In the genomic region with DNA sequence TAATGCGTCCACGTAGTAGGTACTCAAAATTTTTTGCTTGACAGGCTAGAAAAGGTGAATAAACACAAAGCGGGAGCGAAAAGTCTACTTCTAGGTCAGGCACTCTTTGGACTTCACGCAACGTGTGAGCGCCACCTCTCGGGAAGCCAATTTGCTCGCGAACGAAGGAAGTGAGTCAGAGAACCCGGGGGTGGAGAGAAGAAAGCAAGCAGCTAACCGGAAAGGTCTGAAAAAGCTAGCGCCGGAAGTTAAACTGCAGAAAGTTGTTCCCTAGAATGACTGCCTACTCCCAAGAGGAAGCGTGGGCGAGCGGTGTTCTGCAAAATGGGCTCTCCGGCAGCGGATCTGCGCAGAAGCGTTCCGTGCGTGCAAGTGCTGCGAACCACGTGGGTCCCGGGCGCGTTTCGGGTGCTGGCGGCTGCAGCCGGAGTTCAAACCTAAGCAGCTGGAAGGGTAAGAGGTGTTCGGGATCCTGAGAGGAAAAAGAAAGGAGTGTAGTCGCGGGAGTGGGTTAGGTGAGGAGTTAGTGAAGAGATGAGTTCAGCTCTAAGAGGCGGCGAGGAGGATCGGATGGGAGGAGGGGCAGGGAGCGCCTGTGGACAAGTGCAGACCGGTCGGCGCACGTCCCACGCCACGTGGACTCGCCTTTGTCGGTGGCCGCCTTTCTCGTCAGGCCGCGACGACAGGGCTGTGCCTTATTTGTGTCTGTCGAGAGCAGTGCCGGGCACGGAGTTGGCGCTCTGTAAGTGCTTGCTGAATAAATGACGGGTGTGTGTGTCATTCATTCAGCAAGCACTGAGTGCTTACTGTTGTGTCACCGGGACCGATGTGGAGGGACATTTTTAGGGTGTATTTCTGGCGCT, we compare ENCODE assay signal across 8 cellular contexts. TPM values are rescaled to one million over a fixed set of nuclear protein-coding genes. Genes with fewer than 3 reads are reported as not detected.
A peak's percentile ranks its signal among the peaks of the same experiment; 100 is the strongest.
DNase-seq lines count a peak whose midpoint lies in the region; ATAC-seq and TF ChIP-seq lines count a peak whose summit lies in the region.

A gene (plus strand): TSS at position 350 of the 863 bp plus-strand sequence. CDS start 2,096 bp downstream, outside the sequence.

- H3K9ac ChIP-seq in BLaER1, result peak within 1 kb of the TSS; percentile 92
- peak within 1 kb of the TSS; percentile 80 to 83 for H3K9ac ChIP-seq in colonic mucosa (ENCODE audit: low read depth in 2 of 2, low read length in 2 of 2)

- CTCF ChIA-PET in activated CD4-positive, alpha-beta T cell treated with anti-CD3 and anti-CD28 coated beads for 36 hours (lab: Charles Lee), result interaction anchor here (0.6 to 1.8 kb wide), 29 partner anchors 9 to 1504 kb away, joined by 3 to 47 read pairs (median 4); a partner anchor contains a TSS

- no peak within 1 kb of the TSS for H3K27ac Mint-ChIP-seq in activated CD4-positive, alpha-beta T cell treated with anti-CD3 and anti-CD28 coated beads for 36 hours

- peak within 1 kb of the TSS; percentile 86 for H3K4me2 ChIP-seq in BLaER1

- peaks cover 28% of the 10 kb centered on the region for H3K36me3 Mint-ChIP-seq in activated CD4-positive, alpha-beta T cell treated with anti-CD3 and anti-CD28 coated beads for 36 hours (ENCODE audit: low read depth)

- H3K4me3 Mint-ChIP-seq in activated CD4-positive, alpha-beta T cell treated with anti-CD3 and anti-CD28 coated beads for 36 hours, result no peak within 1 kb of the TSS

- intact Hi-C loops in activated CD4-positive, alpha-beta T cell treated with anti-CD3 and anti-CD28 coated beads for 36 hours (cut with DNase I, micrococcal nuclease), result loop anchor here (1.0 to 10.0 kb wide), 10 partner anchors 13 to 609 kb away; a partner anchor contains a TSS
- intact Hi-C loops in colonic mucosa (cut with DNase I), result loop anchor here (5.0 kb wide), 1 partner anchor 151 kb away; no protein-coding TSS in a partner anchor

- peaks cover 20% of the 10 kb centered on the region for H4K20me1 ChIP-seq in BLaER1

- H3K9me3 Mint-ChIP-seq in activated CD4-positive, alpha-beta T cell treated with anti-CD3 and anti-CD28 coated beads for 36 hours (ENCODE audit: low read depth), result no peaks in the 10 kb centered on the region

- H3K4me3 ChIP-seq in BLaER1, result peak within 1 kb of the TSS; percentile 81
- peak within 1 kb of the TSS; percentile 68 for H3K4me3 ChIP-seq in colonic mucosa

- ATAC-seq in HG03442 (IDR thresholded peaks at IDR 0.05; ENCODE audit: unreplicated experiment), result peak; percentile 93
- peak; percentile 93 for ATAC-seq in activated CD4-positive, alpha-beta T cell treated with anti-CD3 and anti-CD28 coated beads for 36 hours

- H3K36me3 ChIP-seq in BLaER1 (peaks cover 32% of the 10 kb centered on the region), colonic mucosa (no peaks in the 10 kb centered on the region)

- peaks cover 23% of the 10 kb centered on the region for H3K4me1 ChIP-seq in BLaER1
- H3K4me1 ChIP-seq in colonic mucosa, result peaks cover 6% of the 10 kb centered on the region

- H3K27me3 ChIP-seq in BLaER1, result no peaks in the 10 kb centered on the region
- no peaks in the 10 kb centered on the region for H3K27me3 ChIP-seq in colonic mucosa
- H3K27me3 ChIP-seq in layer of hippocampus (ENCODE audit: control insufficient read depth, insufficient read depth, low read length), result no peaks in the 10 kb centered on the region

- H3K4me1 Mint-ChIP-seq in activated CD4-positive, alpha-beta T cell treated with anti-CD3 and anti-CD28 coated beads for 36 hours, result peaks cover 8% of the 10 kb centered on the region

- H3K27me3 Mint-ChIP-seq in activated CD4-positive, alpha-beta T cell treated with anti-CD3 and anti-CD28 coated beads for 36 hours, result no peaks in the 10 kb centered on the region

- H3K9me3 ChIP-seq in BLaER1 (no peaks in the 10 kb centered on the region), colonic mucosa (no peaks in the 10 kb centered on the region)

- peak within 1 kb of the TSS; percentile 89 for H3K27ac ChIP-seq in BLaER1
- H3K27ac ChIP-seq in colonic mucosa, result peak within 1 kb of the TSS; percentile 74
- peak within 1 kb of the TSS; percentile 96 for H3K27ac ChIP-seq in layer of hippocampus (ENCODE audit: low read depth, low read length)

- TF ChIP-seq CTCF in colonic mucosa (IDR thresholded peaks at IDR 0.05), result peak; percentile 65

- POLR2A ChIA-PET in activated CD4-positive, alpha-beta T cell treated with anti-CD3 and anti-CD28 coated beads for 36 hours (lab: Charles Lee), result interaction anchor here (0.6 to 3.8 kb wide), 7 partner anchors 9 to 287 kb away, joined by 3 to 23 read pairs (median 4); a partner anchor contains a TSS

- DNase-seq in GM19238 (ENCODE audit: insufficient read length, low spot score) (peak; percentile 91), NCI-H510A treated with DMSO at 0.1 percent for 48 hours (lab: John Stamatoyannopoulos, UW) (peak; percentile 99), colonic mucosa (peak; percentile 98)
- DNase-seq in activated CD4-positive, alpha-beta T cell treated with anti-CD3 and anti-CD28 coated beads for 36 hours, result peak; percentile 98
- peak; percentile 92 to 98 for DNase-seq in stimulated activated CD4-positive, alpha-beta T cell treated with anti-CD3 and anti-CD28 coated beads, Interleukin-1b, Interleukin-23, amount 100 ng/mL, for 4 hours (ENCODE audit: low read depth in 2 of 2)

RNA-seq across cellular contexts. Expression of the gene that starts here (rescaled TPM):
- total RNA-seq in activated CD4-positive, alpha-beta T cell treated with anti-CD3 and anti-CD28 coated beads for 36 hours, result 100 to 1,000 TPM; 293 to 310 TPM
- 100 to 1,000 TPM in 1 of 2 donors, 10 to 100 TPM in 1; 37.1 to 168 TPM for total RNA-seq in colonic mucosa

Comparison
In these comparisons a context has a peak if more than half of its experiments do, and no peak if none do; other contexts are left out.
1. Peak in every context shown above with its lines: DNase-seq, ATAC-seq, H3K4me3 ChIP-seq and H3K27ac ChIP-seq.